1 cellular context compared by ENCODE assay signal in the genomic region with DNA sequence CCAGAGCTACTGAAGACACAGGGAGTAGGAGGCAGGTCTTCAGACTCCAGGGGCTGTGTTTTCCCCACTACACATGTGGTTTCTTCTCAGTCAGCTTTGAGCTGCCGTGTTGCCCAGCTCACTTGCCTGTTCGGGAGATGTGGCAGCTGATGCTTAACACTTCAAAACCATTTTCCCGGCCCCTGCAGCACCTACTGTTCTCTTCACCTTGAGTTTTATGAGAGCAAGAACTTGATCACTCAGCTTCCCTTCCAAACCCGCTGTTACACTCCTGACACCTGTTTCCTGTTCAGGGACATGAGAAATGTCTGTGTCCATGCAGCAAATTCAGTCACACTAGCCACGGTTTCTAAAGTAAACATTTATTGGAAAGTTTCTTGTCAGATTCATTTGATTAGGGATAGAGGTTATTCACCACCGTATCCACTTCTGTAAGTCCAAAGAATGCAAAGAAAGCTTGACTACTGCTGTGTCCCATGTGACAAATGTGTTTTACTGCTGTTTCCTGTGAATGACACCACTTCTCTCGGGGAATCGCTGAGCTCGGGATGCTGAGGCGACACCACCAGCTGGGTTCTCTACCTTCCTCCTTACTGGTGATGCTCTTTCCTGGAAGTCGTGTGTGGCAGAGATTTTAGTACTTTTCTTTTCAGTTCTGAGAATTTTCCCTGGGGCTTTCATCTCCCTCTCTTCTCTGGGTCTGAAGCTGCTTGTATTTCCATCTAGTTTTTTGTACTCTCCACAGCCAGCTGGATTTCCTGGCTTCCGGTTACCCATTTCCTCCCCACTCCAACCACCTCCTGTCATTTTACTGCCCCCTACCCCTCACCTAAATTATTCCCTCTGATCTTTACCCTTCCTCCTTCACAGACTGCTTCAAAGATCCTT.
TF ChIP-seq lines count a peak whose summit lies in the region.

No MANE protein-coding gene starts in this region.

TF ChIP-seq in HCT116, 20 proteins besides CTCF, POLR2A, EP300 and RAD21 (continued from another document):
- TF ChIP-seq, protein P1, sequence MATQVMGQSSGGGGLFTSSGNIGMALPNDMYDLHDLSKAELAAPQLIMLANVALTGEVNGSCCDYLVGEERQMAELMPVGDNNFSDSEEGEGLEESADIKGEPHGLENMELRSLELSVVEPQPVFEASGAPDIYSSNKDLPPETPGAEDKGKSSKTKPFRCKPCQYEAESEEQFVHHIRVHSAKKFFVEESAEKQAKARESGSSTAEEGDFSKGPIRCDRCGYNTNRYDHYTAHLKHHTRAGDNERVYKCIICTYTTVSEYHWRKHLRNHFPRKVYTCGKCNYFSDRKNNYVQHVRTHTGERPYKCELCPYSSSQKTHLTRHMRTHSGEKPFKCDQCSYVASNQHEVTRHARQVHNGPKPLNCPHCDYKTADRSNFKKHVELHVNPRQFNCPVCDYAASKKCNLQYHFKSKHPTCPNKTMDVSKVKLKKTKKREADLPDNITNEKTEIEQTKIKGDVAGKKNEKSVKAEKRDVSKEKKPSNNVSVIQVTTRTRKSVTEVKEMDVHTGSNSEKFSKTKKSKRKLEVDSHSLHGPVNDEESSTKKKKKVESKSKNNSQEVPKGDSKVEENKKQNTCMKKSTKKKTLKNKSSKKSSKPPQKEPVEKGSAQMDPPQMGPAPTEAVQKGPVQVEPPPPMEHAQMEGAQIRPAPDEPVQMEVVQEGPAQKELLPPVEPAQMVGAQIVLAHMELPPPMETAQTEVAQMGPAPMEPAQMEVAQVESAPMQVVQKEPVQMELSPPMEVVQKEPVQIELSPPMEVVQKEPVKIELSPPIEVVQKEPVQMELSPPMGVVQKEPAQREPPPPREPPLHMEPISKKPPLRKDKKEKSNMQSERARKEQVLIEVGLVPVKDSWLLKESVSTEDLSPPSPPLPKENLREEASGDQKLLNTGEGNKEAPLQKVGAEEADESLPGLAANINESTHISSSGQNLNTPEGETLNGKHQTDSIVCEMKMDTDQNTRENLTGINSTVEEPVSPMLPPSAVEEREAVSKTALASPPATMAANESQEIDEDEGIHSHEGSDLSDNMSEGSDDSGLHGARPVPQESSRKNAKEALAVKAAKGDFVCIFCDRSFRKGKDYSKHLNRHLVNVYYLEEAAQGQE (IDR thresholded peaks at IDR 0.05; ENCODE audit: low read depth): no peak
- TF ChIP-seq SP1 (IDR thresholded peaks at IDR 0.05; ENCODE audit: low read depth) (no peak), SRF (IDR thresholded peaks at IDR 0.05; ENCODE audit: low read depth) (no peak), ZFX (IDR thresholded peaks at IDR 0.05) (no peak), ZNF274 (IDR thresholded peaks at IDR 0.05; ENCODE audit: low read depth, low read length) (no peak), YY1 (IDR thresholded peaks at IDR 0.05; ENCODE audit: extremely low read depth, insufficient replicate concordance, low read depth, low read length) (no peak), EZH2phosphoT487 (IDR thresholded peaks at IDR 0.05; ENCODE audit: borderline replicate concordance) (no peak), ELF1 (IDR thresholded peaks at IDR 0.05; ENCODE audit: borderline replicate concordance, low read depth) (no peak)
- TF ChIP-seq, protein P2, sequence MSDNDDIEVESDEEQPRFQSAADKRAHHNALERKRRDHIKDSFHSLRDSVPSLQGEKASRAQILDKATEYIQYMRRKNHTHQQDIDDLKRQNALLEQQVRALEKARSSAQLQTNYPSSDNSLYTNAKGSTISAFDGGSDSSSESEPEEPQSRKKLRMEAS (IDR thresholded peaks at IDR 0.05): no peak
- TF ChIP-seq, protein P3, sequence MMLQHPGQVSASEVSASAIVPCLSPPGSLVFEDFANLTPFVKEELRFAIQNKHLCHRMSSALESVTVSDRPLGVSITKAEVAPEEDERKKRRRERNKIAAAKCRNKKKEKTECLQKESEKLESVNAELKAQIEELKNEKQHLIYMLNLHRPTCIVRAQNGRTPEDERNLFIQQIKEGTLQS (IDR thresholded peaks at IDR 0.05): no peak
